19 cellular contexts compared by ENCODE assay signal in the genomic region with DNA sequence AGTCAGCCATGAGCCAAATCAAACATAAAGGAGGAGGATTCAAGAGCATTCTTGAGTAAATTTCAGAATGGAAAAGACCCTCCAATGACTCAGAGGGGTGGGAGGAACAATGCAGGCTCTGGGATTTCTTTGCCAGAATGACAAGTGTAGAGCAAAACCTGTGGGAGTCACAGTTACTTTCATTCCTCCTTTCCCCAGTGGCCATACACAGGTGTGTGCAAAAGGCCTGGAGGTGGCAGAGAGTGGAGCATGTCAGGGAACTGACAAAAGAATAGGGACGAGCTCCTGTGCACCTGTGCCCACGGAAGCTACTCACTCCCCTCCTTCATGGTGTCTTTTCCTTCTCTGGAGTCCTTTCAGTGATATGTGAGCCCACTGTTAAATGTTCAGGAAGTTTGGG. TPM values are rescaled to one million over a fixed set of nuclear protein-coding genes. Genes with fewer than 3 reads are reported as not detected.
DNase-seq lines count a peak whose midpoint lies in the region; ATAC-seq, FAIRE-seq and TF ChIP-seq lines count a peak whose summit lies in the region.
"Had no signal": no experiment of that assay in that cellular context is flagged by ENCODE, and none has a peak within 500 bp of the region (broad histone marks: within the 10 kb centered on the region; RNA-seq: fewer than 3 reads in every experiment).

No MANE protein-coding gene starts in this region.

- intact Hi-C loops in left colon (cut with DNase I, micrococcal nuclease): no loop called here

- WGBS in H9 (ENCODE audit: extremely low coverage, insufficient read length, low lambda C conversion rate): no CpG with 5 or more reads among the region's 2 CpGs
- WGBS in smooth muscle cell (ENCODE audit: low lambda C conversion rate): 64% methylated on average over 2 of the region's 2 CpGs

- no peaks in the 10 kb centered on the region for H3K79me1 ChIP-seq in H9 (ENCODE audit: insufficient read depth, low read depth, low read length, poor library complexity, severe bottlenecking)

- no peak overlapping the region for H4K8ac ChIP-seq in H9 (replicated peaks; ENCODE audit: insufficient read length, low read depth, low read length)

- no peak overlapping the region for H3K9ac ChIP-seq in H9 (ENCODE audit: extremely low read depth, insufficient read length, low read length)
- peak overlapping the region; percentile 52 for H3K9ac ChIP-seq in smooth muscle cell (ENCODE audit: low read depth)

- H3K18ac ChIP-seq in H9 (ENCODE audit: insufficient read length, low read depth, low read length): peak overlapping the region; percentile 24

- H3K27ac Mint-ChIP-seq in H9: peak overlapping the region; percentile 58 to 98 (median 96); a peak in 5 of 7 replicates
- H3K27ac Mint-ChIP-seq: activated CD8-positive, alpha-beta memory T cell treated with anti-CD3 and anti-CD28 coated beads, Interleukin-2, amount 10 ng/mL, durations not matched to agents 7 days and 5 days; natural killer cell treated with Interleukin-12 subunit alpha and Interleukin-12 subunit beta and Interleukin-15 and Interleukin-18, amount 100 ng/mL, for 72 hours; stimulated activated naive CD8-positive, alpha-beta T cell treated with anti-CD3 and anti-CD28 coated beads, Interleukin-15, Interleukin-2, amounts not matched to agents 100 ng/mL and 50 ng/mL, for 24 hours had no signal

- H3K36me3 Mint-ChIP-seq in H9 (ENCODE audit: insufficient read depth in 1 of 3, low read depth in 3 of 3): peaks cover 7 to 15% (median 8%) of the 10 kb centered on the region in 3 experiments

- peaks cover 14 to 20% of the 10 kb centered on the region in 2 experiments for H3K9me3 Mint-ChIP-seq in H9
- H3K9me3 Mint-ChIP-seq: natural killer cell treated with Interleukin-12 subunit alpha and Interleukin-12 subunit beta and Interleukin-15 and Interleukin-18, amount 100 ng/mL, for 72 hours had no signal

- H2AK5ac ChIP-seq in H9 (ENCODE audit: insufficient read length, low read length): no peak overlapping the region

- no peak overlapping the region for H3K4me3 ChIP-seq in smooth muscle cell

- peaks cover 46 to 49% of the 10 kb centered on the region in 2 experiments for H3K4me1 Mint-ChIP-seq in H9

- H3K56ac ChIP-seq in H9 (ENCODE audit: insufficient read length, low read depth, low read length): no peak overlapping the region

- H2BK5ac ChIP-seq in H9 (ENCODE audit: insufficient read length, low read length): no peak overlapping the region

- H3K9me3 ChIP-seq in H9 (ENCODE audit: control insufficient read depth, low read depth, low read length): peaks cover 10% of the 10 kb centered on the region
- H3K9me3 ChIP-seq in smooth muscle cell (replicated peaks; ENCODE audit: low read depth): no peaks in the 10 kb centered on the region

- no peak overlapping the region for H2BK15ac ChIP-seq in H9 (ENCODE audit: low read depth, low read length)

- no peaks in the 10 kb centered on the region for H3K23me2 ChIP-seq in H9 (ENCODE audit: insufficient read length, low read depth, low read length, poor library complexity, severe bottlenecking)

- DNase-seq in H9 (no peak), left colon (no peak), smooth muscle cell (lab: John Stamatoyannopoulos, UW; ENCODE audit: unreplicated experiment) (no peak), HTR-8/SVneo (ENCODE audit: insufficient read length, low spot score) (no peak), substantia nigra (lab: John Stamatoyannopoulos, UW) (no peak)
- DNase-seq: activated CD8-positive, alpha-beta memory T cell treated with anti-CD3 and anti-CD28 coated beads, Interleukin-2, amount 10 ng/mL, durations not matched to agents 7 days and 5 days; activated effector memory CD4-positive, alpha-beta T cell treated with Interleukin-2 at 50 U/mL for 16 hours; foreskin fibroblast; KG1; retina; Right ventricle myocardium superior; T-helper 1 cell had no signal

- 0 out of 2 replicates have a peak overlapping the region, but pooled peaks have one; percentile 9 for H3K14ac ChIP-seq in H9 (ENCODE audit: insufficient read depth, low read length)

- no peak overlapping the region for H4K5ac ChIP-seq in H9 (ENCODE audit: insufficient read length, low read depth, low read length)

- no peak overlapping the region for H3K23ac ChIP-seq in H9 (ENCODE audit: insufficient read length, low read depth, low read length)

- H3K4ac ChIP-seq in H9 (ENCODE audit: low read depth, low read length): no peak overlapping the region

- no peak for FAIRE-seq in HTR-8/SVneo (lab: Jason Lieb, UNC)
- FAIRE-seq: D721Med had no signal

- no peaks in the 10 kb centered on the region for H3K36me3 ChIP-seq in smooth muscle cell (ENCODE audit: low read depth)

- no peak overlapping the region for H2AFZ ChIP-seq in H9 (ENCODE audit: low read length)
- H2AFZ ChIP-seq in smooth muscle cell (ENCODE audit: low read depth): no peak overlapping the region

- H3K4me1 ChIP-seq in H9 (ENCODE audit: insufficient read depth, low read length) (peaks cover 10% of the 10 kb centered on the region; the same call in 1 of the 2 replicates), smooth muscle cell (ENCODE audit: low read depth) (peaks cover 29% of the 10 kb centered on the region)

- H3K27me3 Mint-ChIP-seq in H9 (ENCODE audit: low read depth): peaks cover 2% of the 10 kb centered on the region; the same call in 1 of the 2 replicates
- H3K27me3 Mint-ChIP-seq: stimulated activated naive CD8-positive, alpha-beta T cell treated with anti-CD3 and anti-CD28 coated beads, Interleukin-15, Interleukin-2, amounts not matched to agents 100 ng/mL and 50 ng/mL, for 24 hours had no signal

- peak overlapping the region; percentile 13 for H3T11ph ChIP-seq in H9 (ENCODE audit: low read length)

- H4K91ac ChIP-seq in H9 (ENCODE audit: insufficient read length, low read depth, low read length): no peak overlapping the region

- peak overlapping the region in 1 of 2 experiments; percentile 27; a peak in 1 of 5 replicates for H3K4me3 Mint-ChIP-seq in H9
- H3K4me3 Mint-ChIP-seq: activated CD8-positive, alpha-beta memory T cell treated with anti-CD3 and anti-CD28 coated beads, Interleukin-2, amount 10 ng/mL, durations not matched to agents 7 days and 5 days; natural killer cell treated with Interleukin-12 subunit alpha and Interleukin-12 subunit beta and Interleukin-15 and Interleukin-18, amount 100 ng/mL, for 72 hours; stimulated activated naive CD8-positive, alpha-beta T cell treated with anti-CD3 and anti-CD28 coated beads, Interleukin-15, Interleukin-2, amounts not matched to agents 100 ng/mL and 50 ng/mL, for 24 hours had no signal

- no peak overlapping the region for H2BK120ac ChIP-seq in H9 (ENCODE audit: low read depth, low read length, poor library complexity, severe bottlenecking)

- H3K27me3 ChIP-seq in H9 (ENCODE audit: insufficient read depth, low read length) (no peaks in the 10 kb centered on the region), smooth muscle cell (ENCODE audit: low read depth) (no peaks in the 10 kb centered on the region)

- H3F3A ChIP-seq in smooth muscle cell (ENCODE audit: low read depth): no peaks in the 10 kb centered on the region

- no peak overlapping the region for H2BK20ac ChIP-seq in H9 (ENCODE audit: low read depth, low read length, poor library complexity, severe bottlenecking)

- TF ChIP-seq CTCF in H9 (conservative IDR thresholded peaks at IDR 0.05): no peak
- TF ChIP-seq CTCF in VCaP (conservative IDR thresholded peaks at IDR 0.05): no peak
- TF ChIP-seq CTCF in smooth muscle cell (IDR thresholded peaks at IDR 0.05; ENCODE audit: borderline replicate concordance, insufficient read depth, poor library complexity, severe bottlenecking): no peak

- no peaks in the 10 kb centered on the region for H3K79me2 ChIP-seq in H9 (ENCODE audit: insufficient read depth, low read length)
- no peaks in the 10 kb centered on the region for H3K79me2 ChIP-seq in smooth muscle cell (ENCODE audit: low read depth)

- H4K20me1 ChIP-seq in H9 (ENCODE audit: control insufficient read depth, insufficient read depth, insufficient read length): no peaks in the 10 kb centered on the region
- H4K20me1 ChIP-seq in smooth muscle cell (ENCODE audit: low read depth): no peaks in the 10 kb centered on the region

- H3K4me2 ChIP-seq in H9 (ENCODE audit: insufficient read depth, insufficient read length, low read length) (no peak overlapping the region), smooth muscle cell (peak overlapping the region; percentile 9)

- no peak overlapping the region for H3K27ac ChIP-seq in H9 (ENCODE audit: insufficient read length, low read depth, low read length)
- H3K27ac ChIP-seq in VCaP: peak overlapping the region; percentile 88
- peak overlapping the region; percentile 88 for H3K27ac ChIP-seq in smooth muscle cell (ENCODE audit: low read depth)
- H3K27ac ChIP-seq in substantia nigra (ENCODE audit: low read depth, low read length, poor library complexity, severe bottlenecking): no peak overlapping the region

- ATAC-seq in left colon (peak; percentile 17), GM19467 (IDR thresholded peaks at IDR 0.05; ENCODE audit: unreplicated experiment) (no peak), HG03439 (IDR thresholded peaks at IDR 0.05; ENCODE audit: unreplicated experiment) (no peak)
- ATAC-seq: activated CD8-positive, alpha-beta memory T cell treated with anti-CD3 and anti-CD28 coated beads, Interleukin-2, amount 10 ng/mL, durations not matched to agents 7 days and 5 days; natural killer cell treated with Interleukin-12 subunit alpha and Interleukin-12 subunit beta and Interleukin-15 and Interleukin-18, amount 100 ng/mL, for 72 hours had no signal

- H2BK12ac ChIP-seq in H9 (ENCODE audit: insufficient read length, low read depth, low read length): no peak overlapping the region

RNA-seq across cellular contexts. Expression of gene CIPC, which starts 9.4 kb away (rescaled TPM):
- 22.2 and 23.4 TPM in 2 replicates for total RNA-seq in H9 (2021)
- total RNA-seq in left colon: 10 to 100 TPM; 50.4 to 52.0 TPM
- total RNA-seq in smooth muscle cell: 14.3 and 15.1 TPM in 2 replicates
- polyA plus RNA-seq in smooth muscle cell: 3.6 and 5.6 TPM in 2 replicates

RNA-seq across cellular contexts. Expression of gene ZDHHC22, which starts 52.9 kb away (rescaled TPM):
- 11.3 and 11.9 TPM in 2 replicates for total RNA-seq in H9 (2021)
- total RNA-seq in left colon: not detected
- total RNA-seq in smooth muscle cell: not detected in 2 replicates
- polyA plus RNA-seq in smooth muscle cell: not detected in 2 replicates
- total RNA-seq: activated CD8-positive, alpha-beta memory T cell treated with anti-CD3 and anti-CD28 coated beads, Interleukin-2, amount 10 ng/mL, durations not matched to agents 7 days and 5 days; lower leg skin; natural killer cell treated with Interleukin-12 subunit alpha and Interleukin-12 subunit beta and Interleukin-15 and Interleukin-18, amount 100 ng/mL, for 72 hours; Right ventricle myocardium superior had no signal

Comparison
In these comparisons a context has a peak if more than half of its experiments do, and no peak if none do; other contexts are left out.
1. H3K27ac ChIP-seq: peak in VCaP (single experiment) and smooth muscle cell (single experiment); none in H9 (single experiment) and substantia nigra (single experiment).
2. RNA of gene ZDHHC22, which starts 52.9 kb away (total RNA-seq): 11.3 to 11.9 TPM in H9; not detected in left colon and not detected in smooth muscle cell; every median in the first group is over 10 times any median in the second.